In the genomic region with DNA sequence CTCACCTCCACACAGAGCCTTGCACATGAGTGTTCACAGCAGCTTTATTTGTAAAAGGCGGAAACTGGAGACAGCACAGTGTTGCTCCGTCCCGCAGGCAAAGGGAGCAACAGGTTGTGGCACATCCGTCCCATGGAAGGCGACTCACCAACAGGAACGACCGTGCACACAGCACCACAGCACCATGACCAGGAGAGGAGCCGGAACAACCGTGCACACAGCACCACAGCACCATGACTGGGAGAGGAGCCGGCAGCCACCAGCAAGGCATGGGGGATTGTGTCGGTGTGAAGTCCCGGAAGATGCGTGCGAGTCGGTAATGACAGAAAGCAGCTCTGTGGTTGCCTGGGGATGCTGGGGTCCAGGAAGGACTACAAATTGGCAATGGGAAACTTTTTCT, we compare ENCODE assay signal across 27 cellular contexts.
DNase-seq lines count a peak whose midpoint lies in the region; ATAC-seq and TF ChIP-seq lines count a peak whose summit lies in the region.
"Had no signal": no experiment of that assay in that cellular context is flagged by ENCODE, and none has a peak within 500 bp of the region (broad histone marks: within the 10 kb centered on the region; RNA-seq: fewer than 3 reads in every experiment).

No MANE protein-coding gene starts in this region.

- CTCF ChIA-PET in activated CD4-positive, alpha-beta memory T cell treated with anti-CD3 and anti-CD28 coated beads for 36 hours (lab: Charles Lee), result no interaction called here
- CTCF ChIA-PET in activated CD4-positive, alpha-beta memory T cell treated with anti-CD3 and anti-CD28 coated beads, Interleukin-2, amount 10 ng/mL, durations not matched to agents 7 days and 5 days (lab: Charles Lee), result no interaction called here

- no peak for DNase-seq in activated CD4-positive, alpha-beta memory T cell treated with anti-CD3 and anti-CD28 coated beads for 36 hours
- no peak for DNase-seq in activated CD4-positive, alpha-beta memory T cell treated with anti-CD3 and anti-CD28 coated beads, Interleukin-2, amount 10 ng/mL, durations not matched to agents 7 days and 5 days
- no peak for DNase-seq in neural progenitor cell (ENCODE audit: low spot score)
- DNase-seq in stimulated activated naive CD8-positive, alpha-beta T cell treated with anti-CD3 and anti-CD28 coated beads, Interleukin-15, amount 100 ng/mL, for 72 hours, result no peak
- no peak for DNase-seq in foreskin melanocyte
- no peak for DNase-seq in dermis blood vessel endothelial cell
- no peak for DNase-seq in NCI-H1092 (lab: John Stamatoyannopoulos, UW)
- DNase-seq: 8988T; activated CD4-positive, alpha-beta T cell treated with anti-CD3 and anti-CD28 coated beads for 48 hours; AML-193; anterior cingulate cortex; COR-L47; H7; heart left ventricle; left cardiac atrium; NCI-H187; NCI-H2171 treated with DMSO at 0.1 percent for 48 hours; NCI-H526; ovary; retina; SK-N-SH had no signal

- H3K27me3 Mint-ChIP-seq in activated CD4-positive, alpha-beta memory T cell treated with anti-CD3 and anti-CD28 coated beads for 36 hours, result no peaks in the 10 kb centered on the region
- H3K27me3 Mint-ChIP-seq in activated CD4-positive, alpha-beta memory T cell treated with anti-CD3 and anti-CD28 coated beads, Interleukin-2, amount 10 ng/mL, durations not matched to agents 7 days and 5 days, result no peaks in the 10 kb centered on the region
- H3K27me3 Mint-ChIP-seq in dendritic cell treated with granulocyte-macrophage colony-stimulating factor and Interleukin-4, amounts not matched to agents 40 ng/mL and 50 ng/mL, for 4 days, result no peaks in the 10 kb centered on the region
- peaks cover 6% of the 10 kb centered on the region for H3K27me3 Mint-ChIP-seq in neural progenitor cell (ENCODE audit: insufficient read depth, low read depth)
- no peaks in the 10 kb centered on the region for H3K27me3 Mint-ChIP-seq in stimulated activated naive CD8-positive, alpha-beta T cell treated with anti-CD3 and anti-CD28 coated beads, Interleukin-15, amount 100 ng/mL, for 72 hours
- H3K27me3 Mint-ChIP-seq: activated naive CD4-positive, alpha-beta T cell treated with anti-CD3 and anti-CD28 coated beads, Interleukin-2, amount 50 U/mL, for 24 hours; activated T-helper 17 cell treated with anti-CD3 and anti-CD28 coated beads, Interleukin-2, amount 50 U/mL, for 72 hours had no signal

- no peaks in the 10 kb centered on the region for H3K27me3 ChIP-seq in neural progenitor cell
- H3K27me3 ChIP-seq: cardiac muscle cell, heart left ventricle, ovary, suprapubic skin had no signal

- H3K4me3 ChIP-seq in neural progenitor cell, result no peak overlapping the region
- H3K4me3 ChIP-seq: cardiac muscle cell, GM12878, heart left ventricle, ovary, suprapubic skin had no signal

- H3K9ac ChIP-seq in neural progenitor cell, result no peak overlapping the region
- H3K9ac ChIP-seq: SK-N-SH had no signal

- H3K36me3 Mint-ChIP-seq in activated CD4-positive, alpha-beta memory T cell treated with anti-CD3 and anti-CD28 coated beads for 36 hours, result no peaks in the 10 kb centered on the region
- no peaks in the 10 kb centered on the region for H3K36me3 Mint-ChIP-seq in activated CD4-positive, alpha-beta memory T cell treated with anti-CD3 and anti-CD28 coated beads, Interleukin-2, amount 10 ng/mL, durations not matched to agents 7 days and 5 days (ENCODE audit: low read depth)
- no peaks in the 10 kb centered on the region for H3K36me3 Mint-ChIP-seq in dendritic cell treated with granulocyte-macrophage colony-stimulating factor and Interleukin-4, amounts not matched to agents 40 ng/mL and 50 ng/mL, for 4 days (ENCODE audit: low read depth)
- H3K36me3 Mint-ChIP-seq in neural progenitor cell, result no peaks in the 10 kb centered on the region
- H3K36me3 Mint-ChIP-seq: activated naive CD4-positive, alpha-beta T cell treated with anti-CD3 and anti-CD28 coated beads, Interleukin-2, amount 50 U/mL, for 24 hours had no signal

- H3K36me3 ChIP-seq in neural progenitor cell, result no peaks in the 10 kb centered on the region
- H3K36me3 ChIP-seq: cardiac muscle cell, heart left ventricle, ovary, suprapubic skin had no signal

- H3K27ac Mint-ChIP-seq in activated CD4-positive, alpha-beta memory T cell treated with anti-CD3 and anti-CD28 coated beads for 36 hours, result peak overlapping the region; percentile 18
- H3K27ac Mint-ChIP-seq in activated CD4-positive, alpha-beta memory T cell treated with anti-CD3 and anti-CD28 coated beads, Interleukin-2, amount 10 ng/mL, durations not matched to agents 7 days and 5 days, result no peak overlapping the region
- H3K27ac Mint-ChIP-seq in dendritic cell treated with granulocyte-macrophage colony-stimulating factor and Interleukin-4, amounts not matched to agents 40 ng/mL and 50 ng/mL, for 4 days, result peak overlapping the region; percentile 20
- H3K27ac Mint-ChIP-seq in neural progenitor cell, result peak overlapping the region; percentile 89
- H3K27ac Mint-ChIP-seq in stimulated activated naive CD8-positive, alpha-beta T cell treated with anti-CD3 and anti-CD28 coated beads, Interleukin-15, amount 100 ng/mL, for 72 hours, result peak overlapping the region in 1 of 2 donors; percentile 71
- H3K27ac Mint-ChIP-seq: activated naive CD4-positive, alpha-beta T cell treated with anti-CD3 and anti-CD28 coated beads, Interleukin-2, amount 50 U/mL, for 24 hours; activated T-helper 17 cell treated with anti-CD3 and anti-CD28 coated beads, Interleukin-2, amount 50 U/mL, for 72 hours had no signal

- H3K9me3 Mint-ChIP-seq in activated CD4-positive, alpha-beta memory T cell treated with anti-CD3 and anti-CD28 coated beads for 36 hours, result no peaks in the 10 kb centered on the region
- no peaks in the 10 kb centered on the region for H3K9me3 Mint-ChIP-seq in activated CD4-positive, alpha-beta memory T cell treated with anti-CD3 and anti-CD28 coated beads, Interleukin-2, amount 10 ng/mL, durations not matched to agents 7 days and 5 days
- H3K9me3 Mint-ChIP-seq in dendritic cell treated with granulocyte-macrophage colony-stimulating factor and Interleukin-4, amounts not matched to agents 40 ng/mL and 50 ng/mL, for 4 days, result no peaks in the 10 kb centered on the region
- H3K9me3 Mint-ChIP-seq in neural progenitor cell, result no peaks in the 10 kb centered on the region
- peaks cover 0 to 2% of the 10 kb centered on the region in 2 donors for H3K9me3 Mint-ChIP-seq in stimulated activated naive CD8-positive, alpha-beta T cell treated with anti-CD3 and anti-CD28 coated beads, Interleukin-15, amount 100 ng/mL, for 72 hours
- H3K9me3 Mint-ChIP-seq: activated naive CD4-positive, alpha-beta T cell treated with anti-CD3 and anti-CD28 coated beads, Interleukin-2, amount 50 U/mL, for 24 hours; activated T-helper 17 cell treated with anti-CD3 and anti-CD28 coated beads, Interleukin-2, amount 50 U/mL, for 72 hours had no signal

- no peak for ATAC-seq in stimulated activated naive CD8-positive, alpha-beta T cell treated with anti-CD3 and anti-CD28 coated beads, Interleukin-15, amount 100 ng/mL, for 72 hours
- ATAC-seq: activated T-helper 17 cell treated with anti-CD3 and anti-CD28 coated beads, Interleukin-2, amount 50 U/mL, for 72 hours; GM12878; heart left ventricle; left cardiac atrium had no signal

- no peaks in the 10 kb centered on the region for H3K9me3 ChIP-seq in neural progenitor cell (ENCODE audit: low read depth)
- H3K9me3 ChIP-seq: heart left ventricle, ovary, SK-N-SH, suprapubic skin had no signal

- H3K4me2 ChIP-seq in neural progenitor cell, result no peak overlapping the region
- H3K4me2 ChIP-seq: SK-N-SH had no signal

- peaks cover 26% of the 10 kb centered on the region for H3K4me1 Mint-ChIP-seq in activated CD4-positive, alpha-beta memory T cell treated with anti-CD3 and anti-CD28 coated beads for 36 hours (ENCODE audit: low read depth)
- peaks cover 27% of the 10 kb centered on the region for H3K4me1 Mint-ChIP-seq in activated CD4-positive, alpha-beta memory T cell treated with anti-CD3 and anti-CD28 coated beads, Interleukin-2, amount 10 ng/mL, durations not matched to agents 7 days and 5 days
- peaks cover 64% of the 10 kb centered on the region for H3K4me1 Mint-ChIP-seq in dendritic cell treated with granulocyte-macrophage colony-stimulating factor and Interleukin-4, amounts not matched to agents 40 ng/mL and 50 ng/mL, for 4 days (ENCODE audit: low read depth)
- H3K4me1 Mint-ChIP-seq in neural progenitor cell, result peaks cover 74% of the 10 kb centered on the region
- H3K4me1 Mint-ChIP-seq in stimulated activated naive CD8-positive, alpha-beta T cell treated with anti-CD3 and anti-CD28 coated beads, Interleukin-15, amount 100 ng/mL, for 72 hours, result peaks cover 43% of the 10 kb centered on the region

- TF ChIP-seq CTCF in neural progenitor cell (IDR thresholded peaks at IDR 0.05), result no peak

- no peak overlapping the region for H3K4me3 Mint-ChIP-seq in activated CD4-positive, alpha-beta memory T cell treated with anti-CD3 and anti-CD28 coated beads for 36 hours
- H3K4me3 Mint-ChIP-seq in activated CD4-positive, alpha-beta memory T cell treated with anti-CD3 and anti-CD28 coated beads, Interleukin-2, amount 10 ng/mL, durations not matched to agents 7 days and 5 days, result no peak overlapping the region
- H3K4me3 Mint-ChIP-seq in dendritic cell treated with granulocyte-macrophage colony-stimulating factor and Interleukin-4, amounts not matched to agents 40 ng/mL and 50 ng/mL, for 4 days, result no peak overlapping the region
- peak overlapping the region; percentile 30 for H3K4me3 Mint-ChIP-seq in neural progenitor cell
- no peak overlapping the region for H3K4me3 Mint-ChIP-seq in stimulated activated naive CD8-positive, alpha-beta T cell treated with anti-CD3 and anti-CD28 coated beads, Interleukin-15, amount 100 ng/mL, for 72 hours
- H3K4me3 Mint-ChIP-seq: activated naive CD4-positive, alpha-beta T cell treated with anti-CD3 and anti-CD28 coated beads, Interleukin-2, amount 50 U/mL, for 24 hours; activated T-helper 17 cell treated with anti-CD3 and anti-CD28 coated beads, Interleukin-2, amount 50 U/mL, for 72 hours had no signal

- no peaks in the 10 kb centered on the region for H3K79me2 ChIP-seq in neural progenitor cell (ENCODE audit: low read depth)

- H3K4me1 ChIP-seq in neural progenitor cell, result peaks cover 36% of the 10 kb centered on the region

- H4K20me1 ChIP-seq in neural progenitor cell (ENCODE audit: low read depth), result no peaks in the 10 kb centered on the region

- POLR2A ChIA-PET in activated CD4-positive, alpha-beta memory T cell treated with anti-CD3 and anti-CD28 coated beads for 36 hours (lab: Charles Lee), result no interaction called here
- POLR2A ChIA-PET in activated CD4-positive, alpha-beta memory T cell treated with anti-CD3 and anti-CD28 coated beads, Interleukin-2, amount 10 ng/mL, durations not matched to agents 7 days and 5 days (lab: Charles Lee), result no interaction called here

- H3F3A ChIP-seq in neural progenitor cell (ENCODE audit: low read depth), result peaks cover 16% of the 10 kb centered on the region

- H2AFZ ChIP-seq in neural progenitor cell (replicated peaks), result no peak overlapping the region

- H3K27ac ChIP-seq in neural progenitor cell, result no peak overlapping the region

- intact Hi-C loops in activated CD4-positive, alpha-beta memory T cell treated with anti-CD3 and anti-CD28 coated beads for 36 hours (cut with micrococcal nuclease), result no loop called here
- intact Hi-C loops in dendritic cell treated with granulocyte-macrophage colony-stimulating factor and Interleukin-4, amounts not matched to agents 40 ng/mL and 50 ng/mL, for 4 days (cut with micrococcal nuclease), result no loop called here
